In the genomic region with DNA sequence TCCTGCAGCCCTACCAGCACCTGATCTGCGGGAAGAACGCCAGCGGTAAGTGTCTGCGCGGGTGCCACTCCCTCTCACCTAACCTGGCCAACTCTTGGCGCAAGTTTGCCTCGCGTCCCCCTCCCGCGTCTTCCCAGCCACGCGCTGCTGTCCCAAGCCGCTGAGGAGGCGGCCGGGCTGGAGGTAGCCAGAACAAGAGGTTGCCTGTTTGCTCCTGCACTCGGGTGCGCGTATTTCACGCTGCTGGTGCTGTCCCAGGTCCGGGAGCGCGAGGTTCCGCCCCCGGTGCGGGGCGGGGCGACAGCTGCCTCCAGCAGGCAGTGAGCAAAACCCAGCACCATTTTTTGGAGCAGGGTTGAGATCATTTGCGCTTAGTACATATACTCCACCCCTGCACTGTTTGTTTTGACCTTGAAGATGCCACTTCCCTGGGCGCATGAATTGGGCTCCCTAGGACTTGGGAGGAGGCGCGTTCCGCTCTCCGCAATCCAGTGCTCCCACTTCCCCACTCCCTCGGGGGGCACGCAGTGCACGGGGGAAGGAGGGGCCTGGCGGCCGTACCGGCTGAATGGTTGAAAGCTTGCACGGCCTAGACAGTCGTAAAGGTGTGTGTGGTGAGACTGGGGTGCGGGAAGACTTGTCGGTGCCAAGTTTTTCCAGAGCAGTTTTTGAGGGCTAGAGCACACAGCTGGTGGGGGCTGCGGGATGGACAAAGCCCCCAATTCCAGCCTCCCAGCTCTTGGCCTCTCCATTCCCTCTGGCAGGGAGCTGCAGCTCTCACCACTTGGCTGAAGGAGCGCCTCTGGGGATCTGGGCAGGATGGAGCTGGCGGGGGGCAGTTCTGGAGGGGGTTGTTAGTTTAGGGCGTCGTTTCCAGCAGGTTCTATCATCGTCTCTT, we compare ENCODE assay signal across 8 cellular contexts.
DNase-seq lines count a peak whose midpoint lies in the region; ATAC-seq, FAIRE-seq and TF ChIP-seq lines count a peak whose summit lies in the region.

No MANE protein-coding gene starts in this region.

- H3K4me1 Mint-ChIP-seq in activated B cell treated with CpG ODN at 0.5 μM for 24 hours = peaks cover 35% of the 10 kb centered on the region

- H3K9me3 Mint-ChIP-seq in activated B cell treated with CpG ODN at 0.5 μM for 24 hours = no peaks in the 10 kb centered on the region

- no peaks in the 10 kb centered on the region for H3K36me3 Mint-ChIP-seq in activated B cell treated with CpG ODN at 0.5 μM for 24 hours (ENCODE audit: low read depth)

- no peak overlapping the region for H3K27ac Mint-ChIP-seq in activated B cell treated with CpG ODN at 0.5 μM for 24 hours

- H3K27me3 Mint-ChIP-seq in activated B cell treated with CpG ODN at 0.5 μM for 24 hours = peaks cover 45% of the 10 kb centered on the region

- ATAC-seq in activated B cell treated with CpG ODN at 0.5 μM for 24 hours (ENCODE audit: low read depth) (no peak), GM21737 (IDR thresholded peaks at IDR 0.05; ENCODE audit: unreplicated experiment) (no peak), HG03378 (IDR thresholded peaks at IDR 0.05; ENCODE audit: unreplicated experiment) (no peak)

- CTCF ChIA-PET in activated B cell treated with CpG ODN at 0.5 μM for 24 hours (lab: Charles Lee) = interaction anchor here (0.5 kb wide), 1 partner anchor 226 kb away, joined by 3 read pairs; no protein-coding TSS in a partner anchor

- H3K27me3 ChIP-seq in bronchial epithelial cell (ENCODE audit: control insufficient read depth, insufficient read depth, low read length) = no peaks in the 10 kb centered on the region

- WGBS in lower leg skin, 2 donors = 0 to 1% methylated on average over 39 to 49 of the region's 49 CpGs

- H3K4me3 ChIP-seq in bronchial epithelial cell (ENCODE audit: low read depth, low read length) (peak overlapping the region; percentile 49), lower leg skin (ENCODE audit: low read depth, poor library complexity, severe bottlenecking) (peak overlapping the region; percentile 29)

- no peak for TF ChIP-seq CTCF in activated B cell treated with CpG ODN at 0.5 μM for 24 hours (IDR thresholded peaks at IDR 0.05)
- no peak for TF ChIP-seq CTCF in bronchial epithelial cell (IDR thresholded peaks at IDR 0.05; ENCODE audit: insufficient read depth, low read length, severe bottlenecking)
- TF ChIP-seq CTCF in lower leg skin (IDR thresholded peaks at IDR 0.05) = no peak

- intact Hi-C loops in activated B cell treated with CpG ODN at 0.5 μM for 24 hours (cut with micrococcal nuclease) (no loop called here), lower leg skin (cut with DNase I; ENCODE audit: low total_unique reads) (no loop called here)

- DNase-seq in NCI-H2196 (lab: John Stamatoyannopoulos, UW; ENCODE audit: unreplicated experiment) (peak; percentile 7), NCI-H2196 treated with DMSO at 0.1 percent for 48 hours (lab: John Stamatoyannopoulos, UW; ENCODE audit: unreplicated experiment) (no peak), activated B cell treated with CpG ODN at 0.5 μM for 24 hours (no peak), bronchial epithelial cell (ENCODE audit: low read depth) (peak; percentile 85), lower leg skin (ENCODE audit: low spot score in 2 of 2) (peak; percentile 74 to 89)
- DNase-seq in stimulated activated CD8-positive, alpha-beta memory T cell treated with anti-CD3 and anti-CD28 coated beads, Interleukin-12 subunit alpha, Interleukin-12 subunit beta, amount 100 ng/mL, for 1 hour (ENCODE audit: low read depth) = peak; percentile 60

- TF ChIP-seq POLR2A in lower leg skin (IDR thresholded peaks at IDR 0.05) = no peak

- no peak for FAIRE-seq in bronchial epithelial cell (lab: Jason Lieb, UNC)

- POLR2A ChIA-PET in activated B cell treated with CpG ODN at 0.5 μM for 24 hours (lab: Charles Lee) = interaction anchor here (0.6 kb wide), 1 partner anchor 183 kb away, joined by 4 read pairs; no protein-coding TSS in a partner anchor

- peak overlapping the region; percentile 75 for H3K4me3 Mint-ChIP-seq in activated B cell treated with CpG ODN at 0.5 μM for 24 hours

- H3K36me3 ChIP-seq in bronchial epithelial cell (ENCODE audit: control insufficient read depth, insufficient read depth, low read length) = no peaks in the 10 kb centered on the region

Comparison
In these comparisons a context has a peak if more than half of its experiments do, and no peak if none do; other contexts are left out.
1. DNase-seq: peak in NCI-H2196 (single experiment), bronchial epithelial cell (single experiment), lower leg skin (2 of 2) and stimulated activated CD8-positive, alpha-beta memory T cell treated with anti-CD3 and anti-CD28 coated beads, Interleukin-12 subunit alpha, Interleukin-12 subunit beta, amount 100 ng/mL, for 1 hour (single experiment); none in NCI-H2196 treated with DMSO at 0.1 percent for 48 hours (single experiment) and activated B cell treated with CpG ODN at 0.5 μM for 24 hours (single experiment).